In genomic region chr3:196754215-196754937, GRCh38 we compare ENCODE assay signal across 11 cellular contexts. TPM values are rescaled to one million over a fixed set of nuclear protein-coding genes. Genes with fewer than 3 reads are reported as not detected.
DNase-seq lines count a peak whose midpoint lies in the region; ATAC-seq, FAIRE-seq and TF ChIP-seq lines count a peak whose summit lies in the region.
"Had no signal": no experiment of that assay in that cellular context is flagged by ENCODE, and none has a peak within 500 bp of the region (broad histone marks: within the 10 kb centered on the region; RNA-seq: fewer than 3 reads in every experiment).

No MANE protein-coding gene starts in this region.

- TF ChIP-seq POLR2A in HepG2 (IDR thresholded peaks at IDR 0.05; ENCODE audit: insufficient read depth in 1 of 2, low read depth in 2 of 2, low read length in 2 of 2) = no peak
- no peak for TF ChIP-seq POLR2A in right lobe of liver (IDR thresholded peaks at IDR 0.05)

- H3K4me3 ChIP-seq in HepG2 (replicated peaks in 1 of 3; ENCODE audit: insufficient read depth in 1 of 3, low read depth in 2 of 3, low read length in 3 of 3) = peak overlapping the region; percentile 7 to 30 (median 28); a peak in 2 of 6 replicates
- H3K4me3 ChIP-seq in right lobe of liver = no peak overlapping the region
- H3K4me3 ChIP-seq in left lung = no peak overlapping the region
- H3K4me3 ChIP-seq in SJCRH30 = no peak overlapping the region

- H3K4me2 ChIP-seq in HepG2 (ENCODE audit: low read depth, low read length) = peak overlapping the region; percentile 71

- H3K27ac ChIP-seq in HepG2 (ENCODE audit: extremely low read length, insufficient read depth, low read length) (peak overlapping the region; percentile 56), right lobe of liver (no peak overlapping the region), left lung (peak overlapping the region in 1 of 2 donors; percentile 5), SJCRH30 (no peak overlapping the region)

- ATAC-seq in HepG2 (peak; percentile 93), right lobe of liver (no peak), left lung (peak; percentile 50), GM21360 (IDR thresholded peaks at IDR 0.05; ENCODE audit: unreplicated experiment) (no peak), HG03139 (IDR thresholded peaks at IDR 0.05; ENCODE audit: unreplicated experiment) (no peak)

- intact Hi-C loops in HepG2 (cut with micrococcal nuclease; ENCODE audit: unreplicated experiment) = loop anchor here (2.0 to 5.0 kb wide), 2 partner anchors 16 to 42 kb away; partner anchors contain the start of genes CEP19, PAK2 and PIGX
- intact Hi-C loops in right lobe of liver (cut with DNase I) = no loop called here
- intact Hi-C loops in left lung (cut with DNase I) = no loop called here

- H3K36me3 ChIP-seq in HepG2 (replicated peaks in 1 of 2; ENCODE audit: control insufficient read depth in 1 of 2, insufficient read depth in 2 of 2, low read length in 2 of 2) = peaks cover 0 to 5% of the 10 kb centered on the region in 2 experiments; a peak in 1 of 5 replicates
- H3K36me3 ChIP-seq in right lobe of liver = peaks cover 0 to 3% (median 1%) of the 10 kb centered on the region in 4 donors
- peaks cover 0 to 27% of the 10 kb centered on the region in 2 donors for H3K36me3 ChIP-seq in left lung
- peaks cover 18% of the 10 kb centered on the region for H3K36me3 ChIP-seq in SJCRH30

- POLR2A ChIA-PET in HepG2 (lab: Yijun Ruan, JAX) = interaction anchor here (4.1 kb wide), 1 partner anchor 14 kb away, joined by 20 read pairs; the partner anchor contains the start of gene PAK2

- H3K4me1 ChIP-seq in HepG2 (ENCODE audit: insufficient read depth, low read length) (peaks cover 53% of the 10 kb centered on the region), right lobe of liver (no peaks in the 10 kb centered on the region), left lung (peaks cover 0 to 35% of the 10 kb centered on the region in 2 donors), SJCRH30 (no peaks in the 10 kb centered on the region)

- BruUV-seq in HepG2 (replicated peaks; lab: Mats Ljungman, UMichigan) = no TSS peak

- WGBS in HepG2 (ENCODE audit: low lambda C conversion rate) = 20% methylated on average over 8 of the region's 8 CpGs
- 70% methylated on average over 4 of the region's 8 CpGs for WGBS in right lobe of liver (ENCODE audit: insufficient coverage, low coverage, low lambda C conversion rate, missing lambda C conversion rate)

- DNase-seq in HepG2 (ENCODE audit: low spot score) = peak; percentile 83
- DNase-seq in right lobe of liver = no peak
- peak; percentile 76 for DNase-seq in amniotic epithelial cell (ENCODE audit: low read depth)
- DNase-seq in left lung = no peak
- DNase-seq in SJCRH30 = no peak
- no peak for DNase-seq in RCC 7860 (ENCODE audit: low spot score)
- DNase-seq: activated CD4-positive, CD25-positive, alpha-beta regulatory T cell; NCI-H146 had no signal

- H3K9ac ChIP-seq in HepG2 (ENCODE audit: insufficient read depth, low read depth, low read length) = peak overlapping the region; percentile 57

- no peak for TF ChIP-seq RAD21 in HepG2 (CRISPR knock-in tag; IDR thresholded peaks at IDR 0.05)

- TF ChIP-seq EP300 in HepG2 (IDR thresholded peaks at IDR 0.05; ENCODE audit: low read depth in 2 of 2, low read length in 2 of 2) (no peak), HepG2 (CRISPR knock-in tag; IDR thresholded peaks at IDR 0.05; ENCODE audit: borderline replicate concordance) (peak; percentile 61)

- TF ChIP-seq CTCF in HepG2 (CRISPR knock-in tag; IDR thresholded peaks at IDR 0.05) (no peak), right lobe of liver (IDR thresholded peaks at IDR 0.05) (no peak), left lung (IDR thresholded peaks at IDR 0.05) (no peak)

- H4K20me1 ChIP-seq in HepG2 (ENCODE audit: insufficient read depth, low read length) = peaks cover 18% of the 10 kb centered on the region

- FAIRE-seq in HepG2 (lab: Jason Lieb, UNC) (peak; percentile 66), RCC 7860 (lab: Jason Lieb, UNC) (no peak)
- FAIRE-seq: endometrium had no signal

- CTCF ChIA-PET in HepG2 (lab: Yijun Ruan, JAX; ENCODE audit: low intra/inter-chr PET ratio, low total read pairs) = no interaction called here

- H3K9me3 ChIP-seq in HepG2 (ENCODE audit: low read length) = peaks cover 8% of the 10 kb centered on the region; the same call in 1 of the 2 replicates
- H3K9me3 ChIP-seq in right lobe of liver = peaks cover 0 to 3% (median 0%) of the 10 kb centered on the region in 4 donors
- peaks cover 0 to 18% of the 10 kb centered on the region in 2 donors for H3K9me3 ChIP-seq in left lung
- H3K9me3 ChIP-seq in SJCRH30 (replicated peaks) = 0 out of 2 replicates have a peak, but pooled peaks cover 7% of the 10 kb centered on the region

- no peaks in the 10 kb centered on the region for H3K27me3 ChIP-seq in HepG2 (ENCODE audit: control insufficient read depth in 1 of 2, insufficient read depth in 2 of 2, low read length in 2 of 2)
- no peaks in the 10 kb centered on the region for H3K27me3 ChIP-seq in right lobe of liver
- H3K27me3 ChIP-seq in left lung = no peaks in the 10 kb centered on the region
- no peaks in the 10 kb centered on the region for H3K27me3 ChIP-seq in SJCRH30

- H3K79me2 ChIP-seq in HepG2 (ENCODE audit: insufficient read depth, low read length) = peaks cover 90% of the 10 kb centered on the region

- in situ Hi-C loops in HepG2 (cut with HindIII; ENCODE audit: extremely low pct_ligation_motif_present, low pct_unique_long_range_greater_than_20kb) = no loop called here

- no peak overlapping the region for H2AFZ ChIP-seq in HepG2 (ENCODE audit: low read length)

RNA-seq across cellular contexts. Expression of gene PAK2, which starts 14.7 kb away (rescaled TPM):
- total RNA-seq in HepG2 (2016; rRNA removed; fragmentation: Illumina TruSeq; extraction: Trizol) (24.7 and 52.5 TPM in 2 replicates), right lobe of liver (10 to 100 TPM; 35.7 to 59.6 (median 42.0) TPM), left lung (10 to 100 TPM; 71.6 to 87.1 TPM)
- 29.7 and 29.8 TPM in 2 replicates for total RNA-seq in HepG2 (2016; cell fraction: cytosol; rRNA removed; fragmentation: Illumina TruSeq; extraction: Trizol; ENCODE audit: low read depth)
- total RNA-seq in HepG2 (2016; cell fraction: insoluble cytoplasmic fraction; rRNA removed; fragmentation: Illumina TruSeq; extraction: Trizol) = 25.8 and 50.8 TPM in 2 replicates
- total RNA-seq in HepG2 (2016; cell fraction: membrane; rRNA removed; fragmentation: Illumina TruSeq; extraction: Trizol) = 26.7 and 27.3 TPM in 2 replicates
- 21.3 and 28.8 TPM in 2 replicates for total RNA-seq in HepG2 (2016; cell fraction: nucleus; rRNA removed; fragmentation: Illumina TruSeq; extraction: Trizol)
- polyA plus RNA-seq in HepG2 (2011; rRNA removed) = 20.7 and 23.0 TPM in 2 replicates
- polyA plus RNA-seq in HepG2 (2011; cell fraction: cytosol; rRNA removed) = 17.8 and 24.1 TPM in 2 replicates
- 6.9 and 11.2 TPM in 2 replicates for polyA plus RNA-seq in HepG2 (2011; cell fraction: nucleus; rRNA removed)
- polyA plus RNA-seq in HepG2 (2012) = 46.1 and 48.3 TPM in 2 replicates
- polyA plus RNA-seq in HepG2 (2016; cell fraction: cytosol; fragmentation: Illumina TruSeq; extraction: Trizol; ENCODE audit: low read depth) = 3.5 TPM in 2 replicates
- 52.9 and 62.1 TPM in 2 replicates for polyA plus RNA-seq in HepG2 (2016; cell fraction: insoluble cytoplasmic fraction; fragmentation: Illumina TruSeq; extraction: Trizol; ENCODE audit: low read depth)
- polyA plus RNA-seq in HepG2 (2016; cell fraction: membrane; fragmentation: Illumina TruSeq; extraction: Trizol; ENCODE audit: low read depth) = 13.7 and 14.3 TPM in 2 replicates
- 27.3 and 28.5 TPM in 2 replicates for polyA plus RNA-seq in HepG2 (2016; cell fraction: nucleus; fragmentation: Illumina TruSeq; extraction: Trizol; ENCODE audit: insufficient read depth, low read depth)
- 53.5 and 73.4 TPM in 2 replicates for polyA minus RNA-seq in HepG2 (2011; rRNA and poly(A)+ RNA removed; ENCODE audit: low replicate concordance)
- 63.8 and 71.2 TPM in 2 replicates for polyA minus RNA-seq in HepG2 (2011; cell fraction: cytosol; rRNA and poly(A)+ RNA removed)
- 23.6 and 36.4 TPM in 2 replicates for polyA minus RNA-seq in HepG2 (2011; cell fraction: nucleus; rRNA and poly(A)+ RNA removed)
- total RNA-seq in SJCRH30 (2014; rRNA removed; shearing (Covaris generic)) = 49.1 and 51.3 TPM in 2 replicates

RNA-seq across cellular contexts. Expression of gene PIGX, which starts 42.2 kb away (rescaled TPM):
- total RNA-seq in HepG2 (2016; rRNA removed; fragmentation: Illumina TruSeq; extraction: Trizol) = 19.2 and 21.3 TPM in 2 replicates
- total RNA-seq in HepG2 (2016; cell fraction: cytosol; rRNA removed; fragmentation: Illumina TruSeq; extraction: Trizol; ENCODE audit: low read depth) = 14.5 and 16.7 TPM in 2 replicates
- total RNA-seq in HepG2 (2016; cell fraction: insoluble cytoplasmic fraction; rRNA removed; fragmentation: Illumina TruSeq; extraction: Trizol) = 20.4 TPM in 2 replicates
- 21.3 and 29.5 TPM in 2 replicates for total RNA-seq in HepG2 (2016; cell fraction: membrane; rRNA removed; fragmentation: Illumina TruSeq; extraction: Trizol)
- total RNA-seq in HepG2 (2016; cell fraction: nucleus; rRNA removed; fragmentation: Illumina TruSeq; extraction: Trizol) = 13.8 and 14.2 TPM in 2 replicates
- 9.8 and 13.2 TPM in 2 replicates for polyA plus RNA-seq in HepG2 (2011; rRNA removed)
- 7.1 and 12.4 TPM in 2 replicates for polyA plus RNA-seq in HepG2 (2011; cell fraction: cytosol; rRNA removed)
- 2.3 and 2.9 TPM in 2 replicates for polyA plus RNA-seq in HepG2 (2011; cell fraction: nucleus; rRNA removed)
- polyA plus RNA-seq in HepG2 (2012) = 8.7 and 12.5 TPM in 2 replicates
- polyA plus RNA-seq in HepG2 (2016; cell fraction: cytosol; fragmentation: Illumina TruSeq; extraction: Trizol; ENCODE audit: low read depth) = 13.7 and 19.3 TPM in 2 replicates
- 18.2 and 21.5 TPM in 2 replicates for polyA plus RNA-seq in HepG2 (2016; cell fraction: insoluble cytoplasmic fraction; fragmentation: Illumina TruSeq; extraction: Trizol; ENCODE audit: low read depth)
- 18.3 and 23.7 TPM in 2 replicates for polyA plus RNA-seq in HepG2 (2016; cell fraction: membrane; fragmentation: Illumina TruSeq; extraction: Trizol; ENCODE audit: low read depth)
- 17.8 and 22.2 TPM in 2 replicates for polyA plus RNA-seq in HepG2 (2016; cell fraction: nucleus; fragmentation: Illumina TruSeq; extraction: Trizol; ENCODE audit: insufficient read depth, low read depth)
- polyA minus RNA-seq in HepG2 (2011; rRNA and poly(A)+ RNA removed; ENCODE audit: low replicate concordance) = 5.1 and 15.9 TPM in 2 replicates
- polyA minus RNA-seq in HepG2 (2011; cell fraction: cytosol; rRNA and poly(A)+ RNA removed) = 7.3 and 7.4 TPM in 2 replicates
- polyA minus RNA-seq in HepG2 (2011; cell fraction: nucleus; rRNA and poly(A)+ RNA removed) = 4.1 and 5.0 TPM in 2 replicates
- 10 to 100 TPM in 2 of 6 experiments, 1 to 10 TPM in 4; 6.4 to 17.0 (median 7.2) TPM for total RNA-seq in right lobe of liver
- total RNA-seq in left lung = 10 to 100 TPM; 21.7 to 21.9 TPM
- total RNA-seq in SJCRH30 (2014; rRNA removed; shearing (Covaris generic)) = 34.7 and 47.1 TPM in 2 replicates

RNA-seq across cellular contexts. Expression of gene CEP19, which starts 42.3 kb away (rescaled TPM):
- total RNA-seq in HepG2 (2016; rRNA removed; fragmentation: Illumina TruSeq; extraction: Trizol) (1.2 and 1.5 TPM in 2 replicates), right lobe of liver (under 1 TPM; 0.37 to 0.99 (median 0.51) TPM), left lung (1 to 10 TPM; 3.1 TPM)
- 0.79 and 1.0 TPM in 2 replicates for total RNA-seq in HepG2 (2016; cell fraction: cytosol; rRNA removed; fragmentation: Illumina TruSeq; extraction: Trizol; ENCODE audit: low read depth)
- 1.6 and 1.8 TPM in 2 replicates for total RNA-seq in HepG2 (2016; cell fraction: insoluble cytoplasmic fraction; rRNA removed; fragmentation: Illumina TruSeq; extraction: Trizol)
- total RNA-seq in HepG2 (2016; cell fraction: membrane; rRNA removed; fragmentation: Illumina TruSeq; extraction: Trizol) = 2.4 and 3.0 TPM in 2 replicates
- total RNA-seq in HepG2 (2016; cell fraction: nucleus; rRNA removed; fragmentation: Illumina TruSeq; extraction: Trizol) = 0.60 and 0.71 TPM in 2 replicates
- 0.43 and 0.48 TPM in 2 replicates for polyA plus RNA-seq in HepG2 (2011; rRNA removed)
- polyA plus RNA-seq in HepG2 (2011; cell fraction: cytosol; rRNA removed) = 0.16 and 0.23 TPM in 2 replicates
- polyA plus RNA-seq in HepG2 (2011; cell fraction: nucleus; rRNA removed) = 0.10 TPM in 1 of 2 replicates, not detected in the other
- 0.32 and 0.53 TPM in 2 replicates for polyA plus RNA-seq in HepG2 (2012)
- polyA plus RNA-seq in HepG2 (2016; cell fraction: cytosol; fragmentation: Illumina TruSeq; extraction: Trizol; ENCODE audit: low read depth) = 0.61 and 0.97 TPM in 2 replicates
- 1.2 and 1.5 TPM in 2 replicates for polyA plus RNA-seq in HepG2 (2016; cell fraction: insoluble cytoplasmic fraction; fragmentation: Illumina TruSeq; extraction: Trizol; ENCODE audit: low read depth)
- 1.4 and 1.9 TPM in 2 replicates for polyA plus RNA-seq in HepG2 (2016; cell fraction: membrane; fragmentation: Illumina TruSeq; extraction: Trizol; ENCODE audit: low read depth)
- 0.63 and 0.81 TPM in 2 replicates for polyA plus RNA-seq in HepG2 (2016; cell fraction: nucleus; fragmentation: Illumina TruSeq; extraction: Trizol; ENCODE audit: insufficient read depth, low read depth)
- polyA minus RNA-seq in HepG2 (2011; rRNA and poly(A)+ RNA removed; ENCODE audit: low replicate concordance) = 0.12 and 0.42 TPM in 2 replicates
- 0.30 and 0.53 TPM in 2 replicates for polyA minus RNA-seq in HepG2 (2011; cell fraction: cytosol; rRNA and poly(A)+ RNA removed)
- polyA minus RNA-seq in HepG2 (2011; cell fraction: nucleus; rRNA and poly(A)+ RNA removed) = 0.25 TPM in 1 of 2 replicates, not detected in the other
- total RNA-seq in SJCRH30 (2014; rRNA removed; shearing (Covaris generic)) = 1.7 and 2.7 TPM in 2 replicates

Comparison
In these comparisons a context has a peak if more than half of its experiments do, and no peak if none do; other contexts are left out.
1. ATAC-seq: peak in HepG2 (single experiment) and left lung (single experiment); none in right lobe of liver (0 of 4), GM21360 (single experiment) and HG03139 (single experiment).
2. DNase-seq: peak in HepG2 (single experiment) and amniotic epithelial cell (single experiment); none in right lobe of liver (0 of 3), left lung (0 of 2), SJCRH30 (0 of 2) and RCC 7860 (single experiment).
3. H3K4me3 ChIP-seq: peak in HepG2 (3 of 3); none in right lobe of liver (0 of 3), left lung (0 of 2) and SJCRH30 (single experiment).